Comparison of ENCODE assay signal across 22 cellular contexts in genomic region chrX:76802698-76803097, GRCh38.
DNase-seq lines count a peak whose midpoint lies in the region; ATAC-seq and TF ChIP-seq lines count a peak whose summit lies in the region.
"Had no signal": no experiment of that assay in that cellular context is flagged by ENCODE, and none has a peak within 500 bp of the region (broad histone marks: within the 10 kb centered on the region; RNA-seq: fewer than 3 reads in every experiment).

No MANE protein-coding gene starts in this region.

- ATAC-seq in GM18870 (IDR thresholded peaks at IDR 0.05; ENCODE audit: unreplicated experiment) (no peak), psoas muscle (no peak)
- ATAC-seq: body of pancreas; CD8-positive, alpha-beta T cell; stimulated activated naive CD8-positive, alpha-beta T cell treated with anti-CD3 and anti-CD28 coated beads, Interleukin-15, Interleukin-2, amounts not matched to agents 100 U/mL and 50 U/mL, for 24 hours had no signal

- no peaks in the 10 kb centered on the region for H3K27me3 ChIP-seq in MG63
- H3K27me3 ChIP-seq in psoas muscle (ENCODE audit: insufficient read depth in 3 of 3, low read length in 2 of 3): peaks cover 0 to 3% (median 0%) of the 10 kb centered on the region in 3 donors
- H3K27me3 ChIP-seq: body of pancreas, ovary had no signal

- intact Hi-C loops in psoas muscle (cut with DNase I): no loop called here

- TF ChIP-seq CTCF in AG10803 (conservative IDR thresholded peaks at IDR 0.05; ENCODE audit: low read length) (no peak), fibroblast of mammary gland (conservative IDR thresholded peaks at IDR 0.05; ENCODE audit: control insufficient read depth, insufficient read depth, low read depth, low read length) (no peak), psoas muscle (IDR thresholded peaks at IDR 0.05) (no peak)

- H3K27ac ChIP-seq in psoas muscle: no peak overlapping the region
- H3K27ac ChIP-seq: body of pancreas, KMS-11, ovary had no signal

- H3K4me1 ChIP-seq in psoas muscle: no peaks in the 10 kb centered on the region
- H3K4me1 ChIP-seq: body of pancreas had no signal

- no peaks in the 10 kb centered on the region for H3K9me3 ChIP-seq in MG63
- H3K9me3 ChIP-seq in psoas muscle: no peaks in the 10 kb centered on the region
- H3K9me3 ChIP-seq: body of pancreas, ovary, SK-N-SH had no signal

- 66 to 82% (median 81%) methylated on average over 4 of the region's 4 CpGs for WGBS in psoas muscle, 3 donors

- H3K4me3 ChIP-seq in AG10803 (ENCODE audit: low read length): no peak overlapping the region
- no peak overlapping the region for H3K4me3 ChIP-seq in MG63
- H3K4me3 ChIP-seq in fibroblast of mammary gland (ENCODE audit: control insufficient read depth, low read depth, low read length): no peak overlapping the region
- no peak overlapping the region for H3K4me3 ChIP-seq in psoas muscle
- H3K4me3 ChIP-seq: body of pancreas, ovary had no signal

- H3K36me3 ChIP-seq in MG63: no peaks in the 10 kb centered on the region
- H3K36me3 ChIP-seq in psoas muscle (ENCODE audit: insufficient read depth in 1 of 2, low read depth in 1 of 2): no peaks in the 10 kb centered on the region
- H3K36me3 ChIP-seq: ovary had no signal

- peak; percentile 5 for DNase-seq in AG10803 (ENCODE audit: low read depth)
- peak; percentile 37 for DNase-seq in MG63
- DNase-seq in amniotic epithelial cell (ENCODE audit: low read depth): peak; percentile 13
- peak; percentile 5 for DNase-seq in fibroblast of mammary gland (ENCODE audit: low read depth)
- DNase-seq in NCI-H146 (lab: John Stamatoyannopoulos, UW): no peak
- DNase-seq in AG08396 (ENCODE audit: low spot score): no peak
- DNase-seq in psoas muscle: no peak
- DNase-seq: activated CD4-positive, alpha-beta T cell treated with anti-CD3 and anti-CD28 coated beads, Interleukin-2, amount 50 U/mL, for 4 hours; activated naive CD4-positive, alpha-beta T cell; body of pancreas; CD8-positive, alpha-beta T cell; GOT3; MV-4-11; NCI-H1694; NCI-H510A treated with DMSO at 0.1 percent for 48 hours; ovary; retina; SK-N-SH; small intestine; stimulated activated naive CD8-positive, alpha-beta T cell treated with anti-CD3 and anti-CD28 coated beads, Interleukin-15, Interleukin-2, amounts not matched to agents 100 U/mL and 50 U/mL, for 24 hours had no signal

Comparison
In these comparisons a context has a peak if more than half of its experiments do, and no peak if none do; other contexts are left out.
1. DNase-seq: peak in AG10803 (single experiment), MG63 (single experiment), amniotic epithelial cell (single experiment) and fibroblast of mammary gland (single experiment); none in NCI-H146 (single experiment), AG08396 (single experiment) and psoas muscle (0 of 2).